Comparison of ENCODE assay signal across 1 cellular context in genomic region chr1:8736927-8737326, GRCh38.
TF ChIP-seq lines count a peak whose summit lies in the region.

No MANE protein-coding gene starts in this region.

TF ChIP-seq in HepG2, 621 proteins besides CTCF, POLR2A, EP300 and RAD21 (continued from another document and continues in another):
- TF ChIP-seq ZNF414 (CRISPR knock-in tag; IDR thresholded peaks at IDR 0.05) = no peak
- TF ChIP-seq PCBP1 (IDR thresholded peaks at IDR 0.05; ENCODE audit: borderline replicate concordance, low read depth, low read length) = no peak
- TF ChIP-seq, protein P1, sequence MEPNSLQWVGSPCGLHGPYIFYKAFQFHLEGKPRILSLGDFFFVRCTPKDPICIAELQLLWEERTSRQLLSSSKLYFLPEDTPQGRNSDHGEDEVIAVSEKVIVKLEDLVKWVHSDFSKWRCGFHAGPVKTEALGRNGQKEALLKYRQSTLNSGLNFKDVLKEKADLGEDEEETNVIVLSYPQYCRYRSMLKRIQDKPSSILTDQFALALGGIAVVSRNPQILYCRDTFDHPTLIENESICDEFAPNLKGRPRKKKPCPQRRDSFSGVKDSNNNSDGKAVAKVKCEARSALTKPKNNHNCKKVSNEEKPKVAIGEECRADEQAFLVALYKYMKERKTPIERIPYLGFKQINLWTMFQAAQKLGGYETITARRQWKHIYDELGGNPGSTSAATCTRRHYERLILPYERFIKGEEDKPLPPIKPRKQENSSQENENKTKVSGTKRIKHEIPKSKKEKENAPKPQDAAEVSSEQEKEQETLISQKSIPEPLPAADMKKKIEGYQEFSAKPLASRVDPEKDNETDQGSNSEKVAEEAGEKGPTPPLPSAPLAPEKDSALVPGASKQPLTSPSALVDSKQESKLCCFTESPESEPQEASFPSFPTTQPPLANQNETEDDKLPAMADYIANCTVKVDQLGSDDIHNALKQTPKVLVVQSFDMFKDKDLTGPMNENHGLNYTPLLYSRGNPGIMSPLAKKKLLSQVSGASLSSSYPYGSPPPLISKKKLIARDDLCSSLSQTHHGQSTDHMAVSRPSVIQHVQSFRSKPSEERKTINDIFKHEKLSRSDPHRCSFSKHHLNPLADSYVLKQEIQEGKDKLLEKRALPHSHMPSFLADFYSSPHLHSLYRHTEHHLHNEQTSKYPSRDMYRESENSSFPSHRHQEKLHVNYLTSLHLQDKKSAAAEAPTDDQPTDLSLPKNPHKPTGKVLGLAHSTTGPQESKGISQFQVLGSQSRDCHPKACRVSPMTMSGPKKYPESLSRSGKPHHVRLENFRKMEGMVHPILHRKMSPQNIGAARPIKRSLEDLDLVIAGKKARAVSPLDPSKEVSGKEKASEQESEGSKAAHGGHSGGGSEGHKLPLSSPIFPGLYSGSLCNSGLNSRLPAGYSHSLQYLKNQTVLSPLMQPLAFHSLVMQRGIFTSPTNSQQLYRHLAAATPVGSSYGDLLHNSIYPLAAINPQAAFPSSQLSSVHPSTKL (CRISPR knock-in tag; IDR thresholded peaks at IDR 0.05) = peak; percentile 85
- no peak for TF ChIP-seq ETV6 (CRISPR knock-in tag; conservative IDR thresholded peaks at IDR 0.05)
- no peak for TF ChIP-seq SATB2 (CRISPR knock-in tag; IDR thresholded peaks at IDR 0.05)
- TF ChIP-seq TAF15 (IDR thresholded peaks at IDR 0.05; ENCODE audit: low read depth, low read length, poor library complexity, severe bottlenecking) = no peak
- TF ChIP-seq ZGPAT (CRISPR knock-in tag; IDR thresholded peaks at IDR 0.05) = no peak
- TF ChIP-seq, protein P2, sequence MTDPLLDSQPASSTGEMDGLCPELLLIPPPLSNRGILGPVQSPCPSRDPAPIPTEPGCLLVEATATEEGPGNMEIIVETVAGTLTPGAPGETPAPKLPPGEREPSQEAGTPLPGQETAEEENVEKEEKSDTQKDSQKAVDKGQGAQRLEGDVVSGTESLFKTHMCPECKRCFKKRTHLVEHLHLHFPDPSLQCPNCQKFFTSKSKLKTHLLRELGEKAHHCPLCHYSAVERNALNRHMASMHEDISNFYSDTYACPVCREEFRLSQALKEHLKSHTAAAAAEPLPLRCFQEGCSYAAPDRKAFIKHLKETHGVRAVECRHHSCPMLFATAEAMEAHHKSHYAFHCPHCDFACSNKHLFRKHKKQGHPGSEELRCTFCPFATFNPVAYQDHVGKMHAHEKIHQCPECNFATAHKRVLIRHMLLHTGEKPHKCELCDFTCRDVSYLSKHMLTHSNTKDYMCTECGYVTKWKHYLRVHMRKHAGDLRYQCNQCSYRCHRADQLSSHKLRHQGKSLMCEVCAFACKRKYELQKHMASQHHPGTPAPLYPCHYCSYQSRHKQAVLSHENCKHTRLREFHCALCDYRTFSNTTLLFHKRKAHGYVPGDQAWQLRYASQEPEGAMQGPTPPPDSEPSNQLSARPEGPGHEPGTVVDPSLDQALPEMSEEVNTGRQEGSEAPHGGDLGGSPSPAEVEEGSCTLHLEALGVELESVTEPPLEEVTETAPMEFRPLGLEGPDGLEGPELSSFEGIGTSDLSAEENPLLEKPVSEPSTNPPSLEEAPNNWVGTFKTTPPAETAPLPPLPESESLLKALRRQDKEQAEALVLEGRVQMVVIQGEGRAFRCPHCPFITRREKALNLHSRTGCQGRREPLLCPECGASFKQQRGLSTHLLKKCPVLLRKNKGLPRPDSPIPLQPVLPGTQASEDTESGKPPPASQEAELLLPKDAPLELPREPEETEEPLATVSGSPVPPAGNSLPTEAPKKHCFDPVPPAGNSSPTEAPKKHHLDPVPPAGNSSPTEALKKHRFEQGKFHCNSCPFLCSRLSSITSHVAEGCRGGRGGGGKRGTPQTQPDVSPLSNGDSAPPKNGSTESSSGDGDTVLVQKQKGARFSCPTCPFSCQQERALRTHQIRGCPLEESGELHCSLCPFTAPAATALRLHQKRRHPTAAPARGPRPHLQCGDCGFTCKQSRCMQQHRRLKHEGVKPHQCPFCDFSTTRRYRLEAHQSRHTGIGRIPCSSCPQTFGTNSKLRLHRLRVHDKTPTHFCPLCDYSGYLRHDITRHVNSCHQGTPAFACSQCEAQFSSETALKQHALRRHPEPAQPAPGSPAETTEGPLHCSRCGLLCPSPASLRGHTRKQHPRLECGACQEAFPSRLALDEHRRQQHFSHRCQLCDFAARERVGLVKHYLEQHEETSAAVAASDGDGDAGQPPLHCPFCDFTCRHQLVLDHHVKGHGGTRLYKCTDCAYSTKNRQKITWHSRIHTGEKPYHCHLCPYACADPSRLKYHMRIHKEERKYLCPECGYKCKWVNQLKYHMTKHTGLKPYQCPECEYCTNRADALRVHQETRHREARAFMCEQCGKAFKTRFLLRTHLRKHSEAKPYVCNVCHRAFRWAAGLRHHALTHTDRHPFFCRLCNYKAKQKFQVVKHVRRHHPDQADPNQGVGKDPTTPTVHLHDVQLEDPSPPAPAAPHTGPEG (CRISPR knock-in tag; IDR thresholded peaks at IDR 0.05) = no peak
- no peak for TF ChIP-seq TFE3 (CRISPR knock-in tag; IDR thresholded peaks at IDR 0.05)
- peak; percentile 67 for TF ChIP-seq MED1 (CRISPR knock-in tag; IDR thresholded peaks at IDR 0.05)
- TF ChIP-seq ISX (CRISPR knock-in tag; conservative IDR thresholded peaks at IDR 0.05) = no peak
- no peak for TF ChIP-seq KAT2B (IDR thresholded peaks at IDR 0.05; ENCODE audit: borderline replicate concordance, low read depth, low read length)
- no peak for TF ChIP-seq GZF1 (CRISPR knock-in tag; IDR thresholded peaks at IDR 0.05)
- TF ChIP-seq, protein P3, sequence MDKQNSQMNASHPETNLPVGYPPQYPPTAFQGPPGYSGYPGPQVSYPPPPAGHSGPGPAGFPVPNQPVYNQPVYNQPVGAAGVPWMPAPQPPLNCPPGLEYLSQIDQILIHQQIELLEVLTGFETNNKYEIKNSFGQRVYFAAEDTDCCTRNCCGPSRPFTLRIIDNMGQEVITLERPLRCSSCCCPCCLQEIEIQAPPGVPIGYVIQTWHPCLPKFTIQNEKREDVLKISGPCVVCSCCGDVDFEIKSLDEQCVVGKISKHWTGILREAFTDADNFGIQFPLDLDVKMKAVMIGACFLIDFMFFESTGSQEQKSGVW (CRISPR knock-in tag; IDR thresholded peaks at IDR 0.05; ENCODE audit: borderline replicate concordance) = no peak
- TF ChIP-seq, protein P4, sequence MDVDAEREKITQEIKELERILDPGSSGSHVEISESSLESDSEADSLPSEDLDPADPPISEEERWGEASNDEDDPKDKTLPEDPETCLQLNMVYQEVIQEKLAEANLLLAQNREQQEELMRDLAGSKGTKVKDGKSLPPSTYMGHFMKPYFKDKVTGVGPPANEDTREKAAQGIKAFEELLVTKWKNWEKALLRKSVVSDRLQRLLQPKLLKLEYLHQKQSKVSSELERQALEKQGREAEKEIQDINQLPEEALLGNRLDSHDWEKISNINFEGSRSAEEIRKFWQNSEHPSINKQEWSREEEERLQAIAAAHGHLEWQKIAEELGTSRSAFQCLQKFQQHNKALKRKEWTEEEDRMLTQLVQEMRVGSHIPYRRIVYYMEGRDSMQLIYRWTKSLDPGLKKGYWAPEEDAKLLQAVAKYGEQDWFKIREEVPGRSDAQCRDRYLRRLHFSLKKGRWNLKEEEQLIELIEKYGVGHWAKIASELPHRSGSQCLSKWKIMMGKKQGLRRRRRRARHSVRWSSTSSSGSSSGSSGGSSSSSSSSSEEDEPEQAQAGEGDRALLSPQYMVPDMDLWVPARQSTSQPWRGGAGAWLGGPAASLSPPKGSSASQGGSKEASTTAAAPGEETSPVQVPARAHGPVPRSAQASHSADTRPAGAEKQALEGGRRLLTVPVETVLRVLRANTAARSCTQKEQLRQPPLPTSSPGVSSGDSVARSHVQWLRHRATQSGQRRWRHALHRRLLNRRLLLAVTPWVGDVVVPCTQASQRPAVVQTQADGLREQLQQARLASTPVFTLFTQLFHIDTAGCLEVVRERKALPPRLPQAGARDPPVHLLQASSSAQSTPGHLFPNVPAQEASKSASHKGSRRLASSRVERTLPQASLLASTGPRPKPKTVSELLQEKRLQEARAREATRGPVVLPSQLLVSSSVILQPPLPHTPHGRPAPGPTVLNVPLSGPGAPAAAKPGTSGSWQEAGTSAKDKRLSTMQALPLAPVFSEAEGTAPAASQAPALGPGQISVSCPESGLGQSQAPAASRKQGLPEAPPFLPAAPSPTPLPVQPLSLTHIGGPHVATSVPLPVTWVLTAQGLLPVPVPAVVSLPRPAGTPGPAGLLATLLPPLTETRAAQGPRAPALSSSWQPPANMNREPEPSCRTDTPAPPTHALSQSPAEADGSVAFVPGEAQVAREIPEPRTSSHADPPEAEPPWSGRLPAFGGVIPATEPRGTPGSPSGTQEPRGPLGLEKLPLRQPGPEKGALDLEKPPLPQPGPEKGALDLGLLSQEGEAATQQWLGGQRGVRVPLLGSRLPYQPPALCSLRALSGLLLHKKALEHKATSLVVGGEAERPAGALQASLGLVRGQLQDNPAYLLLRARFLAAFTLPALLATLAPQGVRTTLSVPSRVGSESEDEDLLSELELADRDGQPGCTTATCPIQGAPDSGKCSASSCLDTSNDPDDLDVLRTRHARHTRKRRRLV (CRISPR knock-in tag; IDR thresholded peaks at IDR 0.05) = no peak
- TF ChIP-seq ZNF547 (CRISPR knock-in tag; IDR thresholded peaks at IDR 0.05) = no peak
- 0 out of 4 replicates have a peak, but pooled peaks of 1 of the 2 experiments have one; percentile 38 for TF ChIP-seq HMGXB4 (CRISPR knock-in tag; IDR thresholded peaks at IDR 0.05; ENCODE audit: borderline replicate concordance in 1 of 2, low read depth in 1 of 2)
- peak; percentile 53; the same call in 1 of the 2 replicates for TF ChIP-seq HMG20A (CRISPR knock-in tag; IDR thresholded peaks at IDR 0.05; ENCODE audit: borderline replicate concordance)
- no peak for TF ChIP-seq ZSCAN30 (CRISPR knock-in tag; IDR thresholded peaks at IDR 0.05)
- peak; percentile 58 for TF ChIP-seq SAP130 (CRISPR knock-in tag; IDR thresholded peaks at IDR 0.05; ENCODE audit: low read depth)
- no peak for TF ChIP-seq FOXP1 (IDR thresholded peaks at IDR 0.05)
- 0 out of 2 replicates have a peak, but pooled peaks have one; percentile 34 for TF ChIP-seq FOXP1 (CRISPR knock-in tag; IDR thresholded peaks at IDR 0.05)
- TF ChIP-seq JUNB (CRISPR knock-in tag; IDR thresholded peaks at IDR 0.05; ENCODE audit: borderline replicate concordance) = no peak
- peak; percentile 34; the same call in 1 of the 2 replicates for TF ChIP-seq FOXJ3 (CRISPR knock-in tag; IDR thresholded peaks at IDR 0.05; ENCODE audit: borderline replicate concordance)
- TF ChIP-seq NFYC (CRISPR knock-in tag; IDR thresholded peaks at IDR 0.05) = no peak
- TF ChIP-seq CEBPB (IDR thresholded peaks at IDR 0.05; ENCODE audit: borderline replicate concordance, low read depth, low read length) = no peak
- no peak for TF ChIP-seq ZNF441 (CRISPR knock-in tag; IDR thresholded peaks at IDR 0.05; ENCODE audit: borderline replicate concordance)
- TF ChIP-seq ZNF224 (CRISPR knock-in tag; IDR thresholded peaks at IDR 0.05) = no peak
- TF ChIP-seq ZNF577 (CRISPR knock-in tag; IDR thresholded peaks at IDR 0.05; ENCODE audit: borderline replicate concordance, low read depth) = no peak
- no peak for TF ChIP-seq KMT2A (CRISPR knock-in tag; IDR thresholded peaks at IDR 0.05)
- TF ChIP-seq ZNF451 (CRISPR knock-in tag; IDR thresholded peaks at IDR 0.05) = no peak
- no peak for TF ChIP-seq SP1 (IDR thresholded peaks at IDR 0.05)
- TF ChIP-seq SP1 (CRISPR knock-in tag; IDR thresholded peaks at IDR 0.05) = no peak
- TF ChIP-seq ZNF18 (CRISPR knock-in tag; IDR thresholded peaks at IDR 0.05; ENCODE audit: insufficient replicate concordance) = no peak
- 0 out of 2 replicates have a peak, but pooled peaks have one; percentile 31 for TF ChIP-seq ZNF792 (CRISPR knock-in tag; IDR thresholded peaks at IDR 0.05)
- TF ChIP-seq HOXA7 (CRISPR knock-in tag; IDR thresholded peaks at IDR 0.05) = no peak
